In the genomic region with DNA sequence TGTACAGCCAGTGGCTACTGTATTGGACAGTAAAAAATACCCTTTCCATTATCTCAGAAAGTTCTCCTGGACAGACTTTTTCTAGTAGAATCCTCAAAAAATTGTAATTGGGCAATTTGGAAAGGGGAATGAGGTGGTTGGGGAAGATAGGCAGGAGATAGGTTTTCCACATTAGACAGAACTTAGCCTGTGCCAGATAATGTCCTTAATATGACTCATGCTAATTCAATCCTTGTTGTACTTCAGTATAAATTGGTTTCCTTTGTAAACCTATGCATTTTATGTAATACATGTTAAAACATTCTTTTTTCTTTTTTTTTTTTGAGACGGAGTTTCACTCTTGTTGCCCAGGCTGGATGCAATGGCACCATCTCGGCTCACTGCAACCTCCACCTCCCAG, we compare ENCODE assay signal across 20 cellular contexts. TPM values are rescaled to one million over a fixed set of nuclear protein-coding genes. Genes with fewer than 3 reads are reported as not detected.
A peak's percentile ranks its signal among the peaks of the same experiment; 100 is the strongest.
DNase-seq lines count a peak whose midpoint lies in the region; ATAC-seq, FAIRE-seq and TF ChIP-seq lines count a peak whose summit lies in the region.
"Had no signal": no experiment of that assay in that cellular context is flagged by ENCODE, and none has a peak within 500 bp of the region (broad histone marks: within the 10 kb centered on the region; RNA-seq: fewer than 3 reads in every experiment).

No MANE protein-coding gene starts in this region.

- H3K36me3 ChIP-seq in astrocyte (ENCODE audit: insufficient read depth, low read length) (peaks cover 6% of the 10 kb centered on the region), suprapubic skin (peaks cover 4% of the 10 kb centered on the region), psoas muscle (ENCODE audit: insufficient read depth in 1 of 2, low read depth in 1 of 2) (peaks cover 0 to 7% of the 10 kb centered on the region in 2 donors)
- H3K36me3 ChIP-seq: vagina had no signal

- FAIRE-seq in astrocyte (lab: Jason Lieb, UNC): peak; percentile 72

- H3K4me3 ChIP-seq in astrocyte (ENCODE audit: insufficient read depth, low read depth, low read length): no peak overlapping the region
- H3K4me3 ChIP-seq in fibroblast of mammary gland (ENCODE audit: control insufficient read depth, low read depth, low read length): no peak overlapping the region
- no peak overlapping the region for H3K4me3 ChIP-seq in suprapubic skin
- no peak overlapping the region for H3K4me3 ChIP-seq in psoas muscle
- H3K4me3 ChIP-seq: hepatocyte, skin epidermis, vagina had no signal

- H3K9me3 ChIP-seq in astrocyte (ENCODE audit: insufficient read depth, low read depth, low read length) (no peaks in the 10 kb centered on the region), suprapubic skin (no peaks in the 10 kb centered on the region), psoas muscle (no peaks in the 10 kb centered on the region)
- H3K9me3 ChIP-seq: vagina had no signal

- no peak overlapping the region for H3K27ac ChIP-seq in astrocyte (ENCODE audit: low read depth, low read length)
- H3K27ac ChIP-seq in suprapubic skin: no peak overlapping the region
- no peak overlapping the region for H3K27ac ChIP-seq in psoas muscle
- H3K27ac ChIP-seq: hepatocyte, skin epidermis, vagina had no signal

- no peak for TF ChIP-seq EP300 in suprapubic skin (IDR thresholded peaks at IDR 0.05)

- no peak for ATAC-seq in psoas muscle
- no peak for ATAC-seq in HG03175 (IDR thresholded peaks at IDR 0.05; ENCODE audit: unreplicated experiment)

- H3K4me2 ChIP-seq in astrocyte (ENCODE audit: low read length): peak overlapping the region; percentile 24
- H3K4me2 ChIP-seq: hepatocyte had no signal

- peak; percentile 24 for DNase-seq in HT1080 (ENCODE audit: low read depth)
- DNase-seq in astrocyte (ENCODE audit: low read depth): peak; percentile 73
- DNase-seq in fibroblast of mammary gland (ENCODE audit: low read depth): peak; percentile 65
- no peak for DNase-seq in midbrain (lab: John Stamatoyannopoulos, UW)
- no peak for DNase-seq in suprapubic skin (ENCODE audit: low spot score in 2 of 2)
- DNase-seq in psoas muscle: no peak
- DNase-seq: activated effector memory CD4-positive, alpha-beta T cell treated with Interleukin-2 at 50 U/mL for 16 hours; amygdala; C1 segment of cervical spinal cord; islet precursor cell; mesendoderm; NCI-H1105 treated with DMSO at 0.1 percent for 48 hours; NCI-H2171 treated with DMSO at 0.1 percent for 48 hours; NCI-H774; stimulated activated CD4-positive, alpha-beta T cell treated with anti-CD3 and anti-CD28 coated beads, Interleukin-4, amount 100 ng/mL, for 4 hours had no signal

- H4K20me1 ChIP-seq in astrocyte (ENCODE audit: insufficient read depth, low read length): peaks cover 73% of the 10 kb centered on the region

- 92% methylated on average over 2 of the region's 2 CpGs for WGBS in suprapubic skin
- WGBS in psoas muscle, 3 donors: 87 to 96% (median 88%) methylated on average over 2 of the region's 2 CpGs

- peaks cover 4% of the 10 kb centered on the region for H3K4me1 Mint-ChIP-seq in astrocyte (ENCODE audit: low read depth, unreplicated experiment)

- H3K4me3 Mint-ChIP-seq in astrocyte (ENCODE audit: unreplicated experiment): no peak overlapping the region
- H3K4me3 Mint-ChIP-seq: nephron had no signal

- H3K36me3 Mint-ChIP-seq in astrocyte (ENCODE audit: low read depth, unreplicated experiment): peaks cover 5% of the 10 kb centered on the region

- peaks cover 100% of the 10 kb centered on the region for H3K79me2 ChIP-seq in astrocyte (ENCODE audit: insufficient read depth, low read length)

- H3K9ac ChIP-seq in astrocyte (ENCODE audit: low read length): no peak overlapping the region

- no peaks in the 10 kb centered on the region for H3K27me3 Mint-ChIP-seq in astrocyte (ENCODE audit: low read depth, unreplicated experiment)

- intact Hi-C loops in psoas muscle (cut with DNase I): loop anchor here in 1 of 2 donors (10.0 kb wide), 1 partner anchor 655 kb away; a partner anchor contains a TSS

- no peak for TF ChIP-seq POLR2A in suprapubic skin (IDR thresholded peaks at IDR 0.05)

- no peaks in the 10 kb centered on the region for H3K9me3 Mint-ChIP-seq in astrocyte (ENCODE audit: unreplicated experiment)
- H3K9me3 Mint-ChIP-seq: nephron had no signal

- no peak overlapping the region for H3K27ac Mint-ChIP-seq in astrocyte (ENCODE audit: unreplicated experiment)
- H3K27ac Mint-ChIP-seq: nephron had no signal

- no peak overlapping the region for H2AFZ ChIP-seq in astrocyte (ENCODE audit: low read depth, low read length)
- H2AFZ ChIP-seq: hepatocyte had no signal

- H3K27me3 ChIP-seq in astrocyte (ENCODE audit: insufficient read depth, low read length) (no peaks in the 10 kb centered on the region), suprapubic skin (no peaks in the 10 kb centered on the region), psoas muscle (ENCODE audit: insufficient read depth in 3 of 3, low read length in 2 of 3) (no peaks in the 10 kb centered on the region)
- H3K27me3 ChIP-seq: hepatocyte, vagina had no signal

- TF ChIP-seq CTCF in astrocyte (IDR thresholded peaks at IDR 0.05; ENCODE audit: insufficient read depth, low read depth, low read length) (no peak), fibroblast of mammary gland (conservative IDR thresholded peaks at IDR 0.05; ENCODE audit: control insufficient read depth, insufficient read depth, low read depth, low read length) (no peak), suprapubic skin (IDR thresholded peaks at IDR 0.05) (no peak), psoas muscle (IDR thresholded peaks at IDR 0.05) (no peak)

- H3K4me1 ChIP-seq in astrocyte (ENCODE audit: insufficient read depth, low read length): peaks cover 5% of the 10 kb centered on the region
- peaks cover 3% of the 10 kb centered on the region for H3K4me1 ChIP-seq in suprapubic skin
- H3K4me1 ChIP-seq in psoas muscle: peaks cover 36% of the 10 kb centered on the region

RNA-seq across cellular contexts. Expression of a gene that starts 8.9 kb away (rescaled TPM):
- total RNA-seq in HT1080 (2014; rRNA removed; shearing (Covaris generic)): 204 and 216 TPM in 2 replicates
- polyA plus RNA-seq in HT1080 (2015; cell fraction: cytosol; rRNA removed): 166 and 191 TPM in 2 replicates
- 128 and 138 TPM in 2 replicates for polyA plus RNA-seq in HT1080 (2015; cell fraction: nucleus; rRNA removed)
- 103 and 110 TPM in 2 replicates for total RNA-seq in astrocyte
- total RNA-seq in suprapubic skin: 10 to 100 TPM; 42.5 to 68.7 (median 54.6) TPM
- 10 to 100 TPM; 47.7 to 71.2 (median 60.5) TPM for total RNA-seq in psoas muscle
- polyA plus RNA-seq in psoas muscle: 10 to 100 TPM; 37.1 to 94.7 (median 88.4) TPM

Comparison
In these comparisons a context has a peak if more than half of its experiments do, and no peak if none do; other contexts are left out.
1. DNase-seq: peak in HT1080 (single experiment), astrocyte (single experiment) and fibroblast of mammary gland (single experiment); none in midbrain (single experiment), suprapubic skin (0 of 2) and psoas muscle (0 of 2).